ENCODE assay signal across 16 cellular contexts in the genomic region with DNA sequence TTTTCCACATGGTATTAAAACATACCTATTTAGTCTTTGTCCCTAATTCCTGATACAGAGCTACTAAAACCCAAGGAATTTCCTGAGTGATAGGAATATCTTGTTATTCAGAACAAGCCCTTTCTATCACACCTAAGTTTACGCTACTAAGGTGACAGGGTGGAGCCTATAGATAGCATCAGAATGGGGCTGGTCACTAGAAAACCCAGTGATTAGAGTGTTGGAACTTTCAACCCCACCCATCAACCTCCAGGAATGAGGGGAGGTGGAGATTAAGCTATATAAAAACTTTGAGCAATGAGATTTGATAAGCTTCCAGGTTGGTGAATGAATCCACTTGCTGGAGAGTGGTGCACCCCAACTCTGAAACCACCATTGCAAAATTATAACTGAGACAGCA.
A peak's percentile ranks its signal among the peaks of the same experiment; 100 is the strongest.
DNase-seq lines count a peak whose midpoint lies in the region; ATAC-seq and TF ChIP-seq lines count a peak whose summit lies in the region.
"Had no signal": no experiment of that assay in that cellular context is flagged by ENCODE, and none has a peak within 500 bp of the region (broad histone marks: within the 10 kb centered on the region; RNA-seq: fewer than 3 reads in every experiment).

No MANE protein-coding gene starts in this region.

- H3K9me3 Mint-ChIP-seq in activated T-cell treated with anti-CD3 and anti-CD28 coated beads, Interleukin-2, amount 50 U/mL, for 24 hours, result no peaks in the 10 kb centered on the region
- H3K9me3 Mint-ChIP-seq: CD8-positive, alpha-beta T cell had no signal

- intact Hi-C loops in left colon (cut with DNase I, micrococcal nuclease), result no loop called here

- H3K27ac Mint-ChIP-seq in activated T-cell treated with anti-CD3 and anti-CD28 coated beads, Interleukin-2, amount 50 U/mL, for 24 hours, result no peak overlapping the region
- H3K27ac Mint-ChIP-seq: CD14-positive monocyte; CD8-positive, alpha-beta T cell had no signal

- no peak overlapping the region for H3K4me3 ChIP-seq in WERI-Rb-1 (ENCODE audit: low read depth, low read length)
- H3K4me3 ChIP-seq: A549 had no signal

- ATAC-seq in left colon, result peak; percentile 83
- no peak for ATAC-seq in HG03039 (IDR thresholded peaks at IDR 0.05; ENCODE audit: unreplicated experiment)
- no peak for ATAC-seq in HG03159 (IDR thresholded peaks at IDR 0.05; ENCODE audit: unreplicated experiment)
- ATAC-seq: A549; CD8-positive, alpha-beta T cell; HepG2 had no signal

- no peaks in the 10 kb centered on the region for H3K9me3 ChIP-seq in WERI-Rb-1 (ENCODE audit: severe bottlenecking)

- no peak overlapping the region for H3K4me3 Mint-ChIP-seq in activated T-cell treated with anti-CD3 and anti-CD28 coated beads, Interleukin-2, amount 50 U/mL, for 24 hours
- H3K4me3 Mint-ChIP-seq: CD14-positive monocyte; CD8-positive, alpha-beta T cell had no signal

- DNase-seq in HT-29 (ENCODE audit: low spot score) (peak; percentile 75), WERI-Rb-1 (no peak), left colon (no peak), hypothalamus (lab: John Stamatoyannopoulos, UW) (no peak)
- DNase-seq in activated T-cell treated with anti-CD3 and anti-CD28 coated beads, Interleukin-2, amount 50 U/mL, for 24 hours, result no peak
- DNase-seq: CD8-positive, alpha-beta T cell; COR-L47; DMS153; DMS79 treated with DMSO at 0.1 percent for 48 hours; EL; H7 had no signal

- H3K4me1 Mint-ChIP-seq in activated T-cell treated with anti-CD3 and anti-CD28 coated beads, Interleukin-2, amount 50 U/mL, for 24 hours (ENCODE audit: low read depth), result no peaks in the 10 kb centered on the region
- H3K4me1 Mint-ChIP-seq: CD14-positive monocyte had no signal

- H3K36me3 Mint-ChIP-seq in activated T-cell treated with anti-CD3 and anti-CD28 coated beads, Interleukin-2, amount 50 U/mL, for 24 hours (ENCODE audit: low read depth), result no peaks in the 10 kb centered on the region
- H3K36me3 Mint-ChIP-seq: CD14-positive monocyte; CD8-positive, alpha-beta T cell had no signal

- TF ChIP-seq CTCF in WERI-Rb-1 (IDR thresholded peaks at IDR 0.05; ENCODE audit: low read depth, low read length), result no peak

- H3K27me3 ChIP-seq in WERI-Rb-1 (ENCODE audit: insufficient read depth, low read depth, severe bottlenecking), result no peaks in the 10 kb centered on the region

- no peaks in the 10 kb centered on the region for H3K36me3 ChIP-seq in WERI-Rb-1

- peaks cover 2% of the 10 kb centered on the region for H3K27me3 Mint-ChIP-seq in activated T-cell treated with anti-CD3 and anti-CD28 coated beads, Interleukin-2, amount 50 U/mL, for 24 hours

- peak overlapping the region; percentile 45 for H3K27ac ChIP-seq in WERI-Rb-1
